In the genomic region with DNA sequence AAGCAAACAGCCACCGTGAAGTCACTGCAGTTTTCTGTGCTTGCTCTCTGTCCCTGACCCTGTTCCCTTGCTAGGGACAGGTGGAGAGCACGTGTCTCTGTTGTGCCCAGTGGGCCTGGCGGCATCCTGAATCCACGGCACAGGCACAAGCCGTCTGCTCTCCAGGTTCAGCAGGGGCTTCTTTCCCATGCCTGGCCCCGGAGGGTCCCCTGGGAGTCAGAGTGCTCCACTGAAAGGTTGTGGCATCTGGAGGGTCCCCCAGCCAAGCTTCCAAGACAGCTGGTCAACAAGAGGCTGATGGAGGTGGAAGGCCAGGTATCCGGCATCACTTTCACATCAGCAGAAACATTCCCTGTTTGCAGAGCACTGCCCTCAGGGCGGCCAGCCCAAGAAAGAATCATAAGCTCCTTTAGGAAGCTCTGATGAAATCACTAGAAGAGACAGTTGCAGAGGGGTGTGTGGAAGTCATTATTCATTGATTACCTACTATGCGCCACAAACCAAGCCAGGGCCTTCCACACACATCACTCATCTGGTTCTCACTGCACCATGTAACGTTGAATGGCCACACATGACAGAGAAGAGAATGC, we compare ENCODE assay signal across 13 cellular contexts.
A peak's percentile ranks its signal among the peaks of the same experiment; 100 is the strongest.
DNase-seq lines count a peak whose midpoint lies in the region; ATAC-seq and TF ChIP-seq lines count a peak whose summit lies in the region.
"Had no signal": no experiment of that assay in that cellular context is flagged by ENCODE, and none has a peak within 500 bp of the region (broad histone marks: within the 10 kb centered on the region; RNA-seq: fewer than 3 reads in every experiment).

No MANE protein-coding gene starts in this region.

- H3K9me3 ChIP-seq in endodermal cell (ENCODE audit: control insufficient read depth, low read length): no peaks in the 10 kb centered on the region
- H3K9me3 ChIP-seq in CD8-positive, alpha-beta memory T cell (ENCODE audit: low read length): no peaks in the 10 kb centered on the region
- H3K9me3 ChIP-seq in CD4-positive, alpha-beta memory T cell (ENCODE audit: control insufficient read depth in 1 of 2, low read length in 2 of 2): no peaks in the 10 kb centered on the region

- POLR2A ChIA-PET in CD8-positive, alpha-beta memory T cell (lab: Charles Lee): no interaction called here
- POLR2A ChIA-PET in CD4-positive, alpha-beta memory T cell (lab: Charles Lee; ENCODE audit: partially characterized antibody): no interaction called here

- H3K9me3 Mint-ChIP-seq in endodermal cell: no peaks in the 10 kb centered on the region
- no peaks in the 10 kb centered on the region for H3K9me3 Mint-ChIP-seq in type B pancreatic cell
- peaks cover 0 to 3% (median 0%) of the 10 kb centered on the region in 5 donors for H3K9me3 Mint-ChIP-seq in CD8-positive, alpha-beta memory T cell
- peaks cover 0 to 3% (median 0%) of the 10 kb centered on the region in 8 donors for H3K9me3 Mint-ChIP-seq in CD4-positive, alpha-beta memory T cell
- H3K9me3 Mint-ChIP-seq: CD4-positive, alpha-beta T cell had no signal

- H3K4me3 Mint-ChIP-seq in endodermal cell: no peak overlapping the region
- H3K4me3 Mint-ChIP-seq in type B pancreatic cell: no peak overlapping the region
- H3K4me3 Mint-ChIP-seq in CD8-positive, alpha-beta memory T cell: no peak overlapping the region
- no peak overlapping the region for H3K4me3 Mint-ChIP-seq in CD4-positive, alpha-beta memory T cell
- H3K4me3 Mint-ChIP-seq: B cell; CD4-positive, alpha-beta T cell had no signal

- no peak overlapping the region for H3K27ac Mint-ChIP-seq in endodermal cell
- no peak overlapping the region for H3K27ac Mint-ChIP-seq in type B pancreatic cell
- no peak overlapping the region for H3K27ac Mint-ChIP-seq in CD8-positive, alpha-beta memory T cell
- H3K27ac Mint-ChIP-seq in CD4-positive, alpha-beta memory T cell: no peak overlapping the region
- H3K27ac Mint-ChIP-seq: B cell; CD4-positive, alpha-beta T cell had no signal

- no peaks in the 10 kb centered on the region for H3K36me3 Mint-ChIP-seq in endodermal cell (ENCODE audit: low read depth)
- H3K36me3 Mint-ChIP-seq in type B pancreatic cell: no peaks in the 10 kb centered on the region
- H3K36me3 Mint-ChIP-seq in CD8-positive, alpha-beta memory T cell: no peaks in the 10 kb centered on the region
- H3K36me3 Mint-ChIP-seq in CD4-positive, alpha-beta memory T cell: no peaks in the 10 kb centered on the region

- H3K27ac ChIP-seq in coronary artery (no peak overlapping the region), endodermal cell (ENCODE audit: low read depth, low read length) (no peak overlapping the region)
- H3K27ac ChIP-seq in CD8-positive, alpha-beta memory T cell (ENCODE audit: low read depth, low read length): no peak overlapping the region
- H3K27ac ChIP-seq in CD4-positive, alpha-beta memory T cell (ENCODE audit: low read depth, low read length): no peak overlapping the region

- CTCF ChIA-PET in CD8-positive, alpha-beta memory T cell (lab: Charles Lee): no interaction called here
- CTCF ChIA-PET in CD4-positive, alpha-beta memory T cell (lab: Charles Lee; ENCODE audit: partially characterized antibody): no interaction called here

- DNase-seq in coronary artery (ENCODE audit: low spot score) (peak; percentile 38), endodermal cell (peak; percentile 37), mesenteric fat pad (ENCODE audit: low spot score) (peak; percentile 53), type B pancreatic cell (ENCODE audit: extremely low spot score, unreplicated experiment) (peak; percentile 47)
- DNase-seq in CD8-positive, alpha-beta memory T cell: no peak
- DNase-seq in CD4-positive, alpha-beta memory T cell: no peak
- DNase-seq: CD4-positive, alpha-beta T cell; COR-L47; DMS153; IMR-90 had no signal

- peaks cover 28% of the 10 kb centered on the region for H3K27me3 Mint-ChIP-seq in endodermal cell (ENCODE audit: insufficient read depth)
- peaks cover 17% of the 10 kb centered on the region for H3K27me3 Mint-ChIP-seq in type B pancreatic cell
- H3K27me3 Mint-ChIP-seq in CD8-positive, alpha-beta memory T cell: peaks cover 10 to 18% of the 10 kb centered on the region in 2 donors
- peaks cover 2 to 7% of the 10 kb centered on the region in 2 donors for H3K27me3 Mint-ChIP-seq in CD4-positive, alpha-beta memory T cell

- no peaks in the 10 kb centered on the region for H3K27me3 ChIP-seq in endodermal cell (ENCODE audit: control insufficient read depth, insufficient read depth, low read length, poor library complexity, severe bottlenecking)
- H3K27me3 ChIP-seq in CD8-positive, alpha-beta memory T cell (ENCODE audit: insufficient read depth, low read length, poor library complexity, severe bottlenecking): no peaks in the 10 kb centered on the region
- H3K27me3 ChIP-seq in CD4-positive, alpha-beta memory T cell (ENCODE audit: insufficient read depth, low read length): no peaks in the 10 kb centered on the region

- H3K4me1 ChIP-seq in endodermal cell (ENCODE audit: control insufficient read depth, insufficient read depth, low read length): no peaks in the 10 kb centered on the region
- no peaks in the 10 kb centered on the region for H3K4me1 ChIP-seq in CD8-positive, alpha-beta memory T cell (ENCODE audit: insufficient read depth, low read length)
- no peaks in the 10 kb centered on the region for H3K4me1 ChIP-seq in CD4-positive, alpha-beta memory T cell (ENCODE audit: insufficient read depth, low read length)

- no peak for ATAC-seq in GM19328 (IDR thresholded peaks at IDR 0.05; ENCODE audit: unreplicated experiment)
- ATAC-seq: HCT116 had no signal

- H3K36me3 ChIP-seq in endodermal cell (ENCODE audit: control insufficient read depth, insufficient read depth, low read length): no peaks in the 10 kb centered on the region
- H3K36me3 ChIP-seq in CD8-positive, alpha-beta memory T cell (ENCODE audit: insufficient read depth, low read length): no peaks in the 10 kb centered on the region
- H3K36me3 ChIP-seq in CD4-positive, alpha-beta memory T cell (ENCODE audit: insufficient read depth, low read length): no peaks in the 10 kb centered on the region

- H3K4me3 ChIP-seq in coronary artery (no peak overlapping the region), endodermal cell (ENCODE audit: low read length) (no peak overlapping the region)
- no peak overlapping the region for H3K4me3 ChIP-seq in CD8-positive, alpha-beta memory T cell (ENCODE audit: low read length)
- H3K4me3 ChIP-seq in CD4-positive, alpha-beta memory T cell (ENCODE audit: low read length in 2 of 2): no peak overlapping the region

- 92 to 96% methylated on average over 9 to 10 of the region's 10 CpGs for WGBS in endodermal cell (ENCODE audit: insufficient coverage in 1 of 2, insufficient read length in 1 of 2), 2 experiments

- H3K9ac ChIP-seq in endodermal cell (ENCODE audit: extremely low read depth, low read length, poor library complexity, severe bottlenecking): no peak overlapping the region

- TF ChIP-seq CTCF in coronary artery (IDR thresholded peaks at IDR 0.05) (no peak), endodermal cell (conservative IDR thresholded peaks at IDR 0.05) (no peak), type B pancreatic cell (conservative IDR thresholded peaks at IDR 0.05) (no peak)

- H3K4me1 Mint-ChIP-seq in endodermal cell (peaks cover 7% of the 10 kb centered on the region), type B pancreatic cell (ENCODE audit: unreplicated experiment) (peaks cover 3% of the 10 kb centered on the region)
- H3K4me1 Mint-ChIP-seq in CD8-positive, alpha-beta memory T cell: peaks cover 0 to 1% (median 0%) of the 10 kb centered on the region in 3 donors
- no peaks in the 10 kb centered on the region for H3K4me1 Mint-ChIP-seq in CD4-positive, alpha-beta memory T cell
- H3K4me1 Mint-ChIP-seq: B cell had no signal

- intact Hi-C loops in CD4-positive, alpha-beta memory T cell (cut with micrococcal nuclease): no loop called here

Comparison
In these comparisons a context has a peak if more than half of its experiments do, and no peak if none do; other contexts are left out.
1. DNase-seq: peak in coronary artery (single experiment), endodermal cell (single experiment), mesenteric fat pad (single experiment) and type B pancreatic cell (single experiment); none in CD8-positive, alpha-beta memory T cell (0 of 5) and CD4-positive, alpha-beta memory T cell (0 of 5).